Comparison of ENCODE assay signal across 9 cellular contexts in the genomic region with DNA sequence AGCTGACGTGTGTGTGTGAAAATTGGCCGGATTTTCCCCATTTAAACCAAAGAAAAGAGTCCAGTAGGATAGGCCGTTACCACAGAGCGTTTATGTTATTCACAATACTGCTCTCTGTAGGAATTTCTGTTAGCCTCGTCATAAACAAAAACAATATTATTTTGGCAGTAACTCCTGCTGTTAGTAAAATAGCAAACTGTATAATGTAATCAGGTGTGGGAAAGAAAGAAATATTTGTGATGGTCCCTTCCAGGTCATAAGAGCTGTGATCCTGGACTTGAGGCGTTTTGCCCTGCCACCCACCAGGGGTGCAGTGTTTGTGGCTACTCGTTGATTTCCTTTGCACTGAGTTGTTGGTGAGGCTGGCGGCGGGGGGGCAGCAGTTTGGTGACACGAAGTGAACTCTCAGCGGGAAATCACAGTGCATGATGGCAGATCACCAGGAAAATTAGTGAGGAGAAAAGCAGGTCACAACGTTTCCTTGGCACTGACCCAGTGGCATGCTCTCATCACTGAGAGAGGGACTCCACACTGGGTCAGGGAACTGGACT. TPM values are rescaled to one million over a fixed set of nuclear protein-coding genes. Genes with fewer than 3 reads are reported as not detected.
DNase-seq lines count a peak whose midpoint lies in the region; ATAC-seq, FAIRE-seq and TF ChIP-seq lines count a peak whose summit lies in the region.
"Had no signal": no experiment of that assay in that cellular context is flagged by ENCODE, and none has a peak within 500 bp of the region (broad histone marks: within the 10 kb centered on the region; RNA-seq: fewer than 3 reads in every experiment).

No MANE protein-coding gene starts in this region.

- no peak overlapping the region for H3K4me3 ChIP-seq in CD4-positive, alpha-beta memory T cell (ENCODE audit: low read length in 2 of 2)
- H3K4me3 ChIP-seq in fibroblast of villous mesenchyme (ENCODE audit: low read depth, low read length) (no peak overlapping the region), parathyroid adenoma (ENCODE audit: low read depth, low read length) (no peak overlapping the region)
- no peak overlapping the region for H3K4me3 ChIP-seq in effector memory CD4-positive, alpha-beta T cell (ENCODE audit: insufficient read depth, low read depth, low read length, poor library complexity, severe bottlenecking)

- H3K4me1 ChIP-seq in CD4-positive, alpha-beta memory T cell (ENCODE audit: insufficient read depth, low read length), result peaks cover 44% of the 10 kb centered on the region
- peaks cover 6% of the 10 kb centered on the region for H3K4me1 ChIP-seq in parathyroid adenoma
- peaks cover 16% of the 10 kb centered on the region for H3K4me1 ChIP-seq in effector memory CD4-positive, alpha-beta T cell (ENCODE audit: control insufficient read depth, insufficient read depth, low read length, poor library complexity, severe bottlenecking)

- no peaks in the 10 kb centered on the region for H3K9me3 Mint-ChIP-seq in CD4-positive, alpha-beta memory T cell

- H3K36me3 Mint-ChIP-seq in CD4-positive, alpha-beta memory T cell, result peaks cover 0 to 12% of the 10 kb centered on the region in 2 donors

- peaks cover 27 to 64% (median 49%) of the 10 kb centered on the region in 4 donors for H3K4me1 Mint-ChIP-seq in CD4-positive, alpha-beta memory T cell

- no peak overlapping the region for H2AFZ ChIP-seq in parathyroid adenoma

- intact Hi-C loops in CD4-positive, alpha-beta memory T cell (cut with micrococcal nuclease), result loop anchor here (10.0 kb wide), 3 partner anchors 161 to 241 kb away; a partner anchor contains a TSS

- peak overlapping the region; percentile 18 for H3K4me2 ChIP-seq in parathyroid adenoma (ENCODE audit: low read length)

- peak overlapping the region in 2 of 7 donors; percentile 52 to 68 for H3K27ac Mint-ChIP-seq in CD4-positive, alpha-beta memory T cell

- POLR2A ChIA-PET in CD4-positive, alpha-beta memory T cell (lab: Charles Lee; ENCODE audit: partially characterized antibody), result no interaction called here

- no peak for DNase-seq in CD4-positive, alpha-beta memory T cell
- DNase-seq in NCI-H1105 treated with DMSO at 0.1 percent for 48 hours (lab: John Stamatoyannopoulos, UW) (peak; percentile 42), fibroblast of villous mesenchyme (ENCODE audit: low read depth) (peak; percentile 56), COLO829 (ENCODE audit: low spot score) (no peak), RCC 7860 (ENCODE audit: low spot score) (no peak)
- no peak for DNase-seq in effector memory CD4-positive, alpha-beta T cell

- no peak for TF ChIP-seq CTCF in fibroblast of villous mesenchyme (IDR thresholded peaks at IDR 0.05; ENCODE audit: insufficient read depth, low read depth, low read length)
- TF ChIP-seq CTCF in parathyroid adenoma (IDR thresholded peaks at IDR 0.05), result no peak

- no peak for FAIRE-seq in RCC 7860 (lab: Jason Lieb, UNC)

- CTCF ChIA-PET in CD4-positive, alpha-beta memory T cell (lab: Charles Lee; ENCODE audit: partially characterized antibody), result interaction anchor here (0.6 to 2.0 kb wide), 4 partner anchors 16 to 134 kb away, joined by 3 to 7 read pairs (median 4); no protein-coding TSS in a partner anchor

- H3K36me3 ChIP-seq in CD4-positive, alpha-beta memory T cell (ENCODE audit: insufficient read depth, low read length), result no peaks in the 10 kb centered on the region
- no peaks in the 10 kb centered on the region for H3K36me3 ChIP-seq in parathyroid adenoma (ENCODE audit: control insufficient read depth, insufficient read depth, low read length)
- no peaks in the 10 kb centered on the region for H3K36me3 ChIP-seq in effector memory CD4-positive, alpha-beta T cell (ENCODE audit: control insufficient read depth, insufficient read depth, low read length)

- H3K27me3 ChIP-seq in CD4-positive, alpha-beta memory T cell (ENCODE audit: insufficient read depth, low read length), result no peaks in the 10 kb centered on the region
- no peaks in the 10 kb centered on the region for H3K27me3 ChIP-seq in parathyroid adenoma (ENCODE audit: control insufficient read depth, insufficient read depth, low read length)
- no peaks in the 10 kb centered on the region for H3K27me3 ChIP-seq in effector memory CD4-positive, alpha-beta T cell (replicated peaks; ENCODE audit: control insufficient read depth, insufficient read depth, low read length, poor library complexity, severe bottlenecking)

- ATAC-seq in HG03432 (IDR thresholded peaks at IDR 0.05; ENCODE audit: unreplicated experiment), result no peak

- no peak overlapping the region for H3K9ac ChIP-seq in parathyroid adenoma

- H3K79me2 ChIP-seq in parathyroid adenoma, result peaks cover 3% of the 10 kb centered on the region

- H3K4me3 Mint-ChIP-seq in CD4-positive, alpha-beta memory T cell, result peak overlapping the region; percentile 67 to 80 (median 72)

- H3K9me3 ChIP-seq in CD4-positive, alpha-beta memory T cell (ENCODE audit: control insufficient read depth in 1 of 2, low read length in 2 of 2), result no peaks in the 10 kb centered on the region
- no peaks in the 10 kb centered on the region for H3K9me3 ChIP-seq in parathyroid adenoma (ENCODE audit: control insufficient read depth, low read length)
- H3K9me3 ChIP-seq in effector memory CD4-positive, alpha-beta T cell (ENCODE audit: control insufficient read depth, low read length), result no peaks in the 10 kb centered on the region

- no peaks in the 10 kb centered on the region for H3K27me3 Mint-ChIP-seq in CD4-positive, alpha-beta memory T cell

- no peak overlapping the region for H3K27ac ChIP-seq in CD4-positive, alpha-beta memory T cell (ENCODE audit: low read depth, low read length)
- H3K27ac ChIP-seq in parathyroid adenoma, result no peak overlapping the region
- no peak overlapping the region for H3K27ac ChIP-seq in effector memory CD4-positive, alpha-beta T cell (ENCODE audit: insufficient read depth, low read length, poor library complexity, severe bottlenecking)
- H3K27ac ChIP-seq: epithelial cell of prostate had no signal

RNA-seq across cellular contexts. Expression of gene EEPD1, which starts 2.8 kb away (rescaled TPM):
- total RNA-seq in CD4-positive, alpha-beta memory T cell, result 1 to 10 TPM; 6.3 to 8.0 TPM
- 10 to 100 TPM; 42.5 to 63.0 TPM for polyA plus RNA-seq in CD4-positive, alpha-beta memory T cell
- 5.2 and 9.3 TPM in 2 replicates for total RNA-seq in fibroblast of villous mesenchyme

Comparison
In these comparisons a context has a peak if more than half of its experiments do, and no peak if none do; other contexts are left out.
1. DNase-seq: peak in NCI-H1105 treated with DMSO at 0.1 percent for 48 hours (single experiment) and fibroblast of villous mesenchyme (single experiment); none in CD4-positive, alpha-beta memory T cell (0 of 5), COLO829 (single experiment), effector memory CD4-positive, alpha-beta T cell (0 of 3) and RCC 7860 (single experiment).